Comparison of ENCODE assay signal across 2 cellular contexts in the genomic region with DNA sequence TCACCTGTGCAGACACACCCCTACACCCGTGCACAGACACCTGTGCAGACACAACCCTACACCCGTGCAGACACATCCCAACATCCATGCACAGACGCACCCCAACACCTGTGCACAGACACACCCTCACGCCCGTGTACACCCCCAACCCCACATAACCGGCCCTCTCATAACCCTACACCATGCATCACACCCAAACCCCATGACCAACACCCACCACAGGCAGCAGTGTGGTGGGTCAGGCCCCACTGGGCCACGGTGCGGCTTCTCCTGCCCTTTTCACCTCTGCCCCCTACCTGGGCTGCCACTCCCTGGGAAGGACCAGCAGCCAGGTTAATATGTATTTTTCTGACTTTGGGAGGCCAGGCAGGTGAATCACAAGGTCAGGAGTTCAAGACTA.
TF ChIP-seq lines count a peak whose summit lies in the region.

No MANE protein-coding gene starts in this region.

TF ChIP-seq in HepG2, 621 proteins besides CTCF, POLR2A, EP300 and RAD21 (continues in another document):
- TF ChIP-seq, protein P1, sequence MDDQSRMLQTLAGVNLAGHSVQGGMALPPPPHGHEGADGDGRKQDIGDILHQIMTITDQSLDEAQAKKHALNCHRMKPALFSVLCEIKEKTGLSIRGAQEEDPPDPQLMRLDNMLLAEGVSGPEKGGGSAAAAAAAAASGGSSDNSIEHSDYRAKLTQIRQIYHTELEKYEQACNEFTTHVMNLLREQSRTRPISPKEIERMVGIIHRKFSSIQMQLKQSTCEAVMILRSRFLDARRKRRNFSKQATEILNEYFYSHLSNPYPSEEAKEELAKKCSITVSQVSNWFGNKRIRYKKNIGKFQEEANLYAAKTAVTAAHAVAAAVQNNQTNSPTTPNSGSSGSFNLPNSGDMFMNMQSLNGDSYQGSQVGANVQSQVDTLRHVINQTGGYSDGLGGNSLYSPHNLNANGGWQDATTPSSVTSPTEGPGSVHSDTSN (CRISPR knock-in tag; IDR thresholded peaks at IDR 0.05; ENCODE audit: borderline replicate concordance): no peak
- TF ChIP-seq ZNF574 (CRISPR knock-in tag; IDR thresholded peaks at IDR 0.05): no peak
- TF ChIP-seq ZNF281 (CRISPR knock-in tag; IDR thresholded peaks at IDR 0.05; ENCODE audit: borderline replicate concordance): no peak
- TF ChIP-seq U2AF2 (IDR thresholded peaks at IDR 0.05; ENCODE audit: low read depth, low read length): no peak
- no peak for TF ChIP-seq GLI4 (CRISPR knock-in tag; IDR thresholded peaks at IDR 0.05; ENCODE audit: borderline replicate concordance)
- TF ChIP-seq SRY (CRISPR knock-in tag; IDR thresholded peaks at IDR 0.05): no peak
- TF ChIP-seq, protein P2, sequence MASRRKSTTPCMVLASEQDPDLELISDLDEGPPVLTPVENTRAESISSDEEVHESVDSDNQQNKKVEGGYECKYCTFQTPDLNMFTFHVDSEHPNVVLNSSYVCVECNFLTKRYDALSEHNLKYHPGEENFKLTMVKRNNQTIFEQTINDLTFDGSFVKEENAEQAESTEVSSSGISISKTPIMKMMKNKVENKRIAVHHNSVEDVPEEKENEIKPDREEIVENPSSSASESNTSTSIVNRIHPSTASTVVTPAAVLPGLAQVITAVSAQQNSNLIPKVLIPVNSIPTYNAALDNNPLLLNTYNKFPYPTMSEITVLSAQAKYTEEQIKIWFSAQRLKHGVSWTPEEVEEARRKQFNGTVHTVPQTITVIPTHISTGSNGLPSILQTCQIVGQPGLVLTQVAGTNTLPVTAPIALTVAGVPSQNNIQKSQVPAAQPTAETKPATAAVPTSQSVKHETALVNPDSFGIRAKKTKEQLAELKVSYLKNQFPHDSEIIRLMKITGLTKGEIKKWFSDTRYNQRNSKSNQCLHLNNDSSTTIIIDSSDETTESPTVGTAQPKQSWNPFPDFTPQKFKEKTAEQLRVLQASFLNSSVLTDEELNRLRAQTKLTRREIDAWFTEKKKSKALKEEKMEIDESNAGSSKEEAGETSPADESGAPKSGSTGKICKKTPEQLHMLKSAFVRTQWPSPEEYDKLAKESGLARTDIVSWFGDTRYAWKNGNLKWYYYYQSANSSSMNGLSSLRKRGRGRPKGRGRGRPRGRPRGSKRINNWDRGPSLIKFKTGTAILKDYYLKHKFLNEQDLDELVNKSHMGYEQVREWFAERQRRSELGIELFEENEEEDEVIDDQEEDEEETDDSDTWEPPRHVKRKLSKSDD (CRISPR knock-in tag; IDR thresholded peaks at IDR 0.05; ENCODE audit: low read depth): no peak
- TF ChIP-seq ZNF383 (CRISPR knock-in tag; IDR thresholded peaks at IDR 0.05; ENCODE audit: borderline replicate concordance): no peak
- no peak for TF ChIP-seq ZNF205 (CRISPR knock-in tag; IDR thresholded peaks at IDR 0.05)
- no peak for TF ChIP-seq ZNF451 (CRISPR knock-in tag; IDR thresholded peaks at IDR 0.05)
- TF ChIP-seq HNRNPLL (IDR thresholded peaks at IDR 0.05; ENCODE audit: low read depth, low read length, poor library complexity, severe bottlenecking): no peak
- no peak for TF ChIP-seq FOXK2 (IDR thresholded peaks at IDR 0.05)
- TF ChIP-seq FLYWCH1 (CRISPR knock-in tag; IDR thresholded peaks at IDR 0.05): no peak

TF ChIP-seq in K562, 482 proteins besides CTCF, POLR2A, EP300 and RAD21:
- TF ChIP-seq PYGO2 (tag; IDR thresholded peaks at IDR 0.05): no peak
- TF ChIP-seq ZEB2 (IDR thresholded peaks at IDR 0.05): 0 out of 2 replicates have a peak, but pooled peaks have one; percentile 30
TF ChIP-seq in K562: peak in this region for 1.
